In genomic region chr18:35162995-35163394, GRCh38 we compare ENCODE assay signal across 17 cellular contexts.
A peak's percentile ranks its signal among the peaks of the same experiment; 100 is the strongest.
DNase-seq lines count a peak whose midpoint lies in the region; ATAC-seq, FAIRE-seq and TF ChIP-seq lines count a peak whose summit lies in the region.
"Had no signal": no experiment of that assay in that cellular context is flagged by ENCODE, and none has a peak within 500 bp of the region (broad histone marks: within the 10 kb centered on the region; RNA-seq: fewer than 3 reads in every experiment).

No MANE protein-coding gene starts in this region.

- H2AFZ ChIP-seq in K562 (ENCODE audit: low read depth, low read length), result no peak overlapping the region

- POLR2A ChIA-PET in K562 (lab: Yijun Ruan, JAX), result interaction anchor here (1.2 kb wide), 1 partner anchor 8 kb away, joined by 4 read pairs; no protein-coding TSS in a partner anchor

- in situ Hi-C loops in K562 (cut with MboI), result no loop called here

- H3K4me2 ChIP-seq in K562 (ENCODE audit: insufficient read depth, low read length), result no peak overlapping the region

- no peak for TF ChIP-seq CTCF in K562 (IDR thresholded peaks at IDR 0.05 in 2 of 3, conservative IDR thresholded peaks at IDR 0.05 in 1 of 3; ENCODE audit: insufficient read depth in 2 of 3, low read depth in 1 of 3, low read length in 3 of 3)
- TF ChIP-seq CTCF in GM10266 (IDR thresholded peaks at IDR 0.05; ENCODE audit: control insufficient read depth, insufficient read depth, low read depth, missing control alignments), result no peak
- no peak for TF ChIP-seq CTCF in endothelial cell (IDR thresholded peaks at IDR 0.05; ENCODE audit: unreplicated experiment)

- H3K4me3 ChIP-seq in K562 (no peak overlapping the region), thymus (ENCODE audit: low read length) (no peak overlapping the region)
- H3K4me3 ChIP-seq: MG63 had no signal

- no peak for ATAC-seq in K562
- ATAC-seq: Panc1 had no signal

- 10% methylated on average over 1 of the region's 1 CpG for WGBS in K562 (ENCODE audit: insufficient coverage, low coverage, missing lambda C conversion rate)
- 98% methylated on average over 1 of the region's 1 CpG for WGBS in thymus

- H3K4me3 Mint-ChIP-seq in endothelial cell (ENCODE audit: unreplicated experiment), result no peak overlapping the region
- H3K4me3 Mint-ChIP-seq: CD14-positive monocyte had no signal

- no peak for TF ChIP-seq RAD21 in K562 (CRISPR knock-in tag; conservative IDR thresholded peaks at IDR 0.05 in 1 of 2, IDR thresholded peaks at IDR 0.05 in 1 of 2)

- no peaks in the 10 kb centered on the region for H3K36me3 Mint-ChIP-seq in endothelial cell (ENCODE audit: low read depth, unreplicated experiment)
- H3K36me3 Mint-ChIP-seq: CD14-positive monocyte had no signal

- CTCF ChIA-PET in K562 (lab: Yijun Ruan, JAX; ENCODE audit: low intra/inter-chr PET ratio), result no interaction called here

- H3K4me1 Mint-ChIP-seq in endothelial cell (ENCODE audit: unreplicated experiment), result no peaks in the 10 kb centered on the region

- no peak overlapping the region for H3K9ac ChIP-seq in K562 (ENCODE audit: insufficient read depth in 1 of 2, low read depth in 2 of 2, low read length in 2 of 2)

- H3K36me3 ChIP-seq in K562 (ENCODE audit: control insufficient read depth, insufficient read depth, low read length) (no peaks in the 10 kb centered on the region), thymus (ENCODE audit: control insufficient read depth, insufficient read depth) (no peaks in the 10 kb centered on the region)
- H3K36me3 ChIP-seq: MG63 had no signal

- intact Hi-C loops in K562 (cut with micrococcal nuclease), result loop anchor here (10.0 kb wide), 1 partner anchor 298 kb away; no protein-coding TSS in a partner anchor

- H3K27ac ChIP-seq in K562 (ENCODE audit: extremely low read depth, low read depth, low read length) (no peak overlapping the region), thymus (ENCODE audit: low read depth) (peak overlapping the region; percentile 9)

- H3K4me1 ChIP-seq in K562 (replicated peaks in 1 of 2; ENCODE audit: control insufficient read depth in 2 of 2, insufficient read depth in 2 of 2, low read length in 2 of 2) (no peaks in the 10 kb centered on the region; a peak in 1 of 5 replicates), thymus (ENCODE audit: control insufficient read depth, insufficient read depth, low read length) (peaks cover 6% of the 10 kb centered on the region)

- TF ChIP-seq EP300 in K562 (IDR thresholded peaks at IDR 0.05; ENCODE audit: low read length), result no peak

- BruUV-seq in K562 (replicated peaks; lab: Mats Ljungman, UMichigan), result no TSS peak

- no peaks in the 10 kb centered on the region for H3K79me2 ChIP-seq in K562 (ENCODE audit: control insufficient read depth, insufficient read depth, low read length)

- H3K27me3 ChIP-seq in K562 (ENCODE audit: control insufficient read depth in 2 of 2, insufficient read depth in 2 of 2, low read length in 2 of 2) (peaks cover 4 to 5% of the 10 kb centered on the region in 2 experiments; a peak in 3 of 5 replicates), thymus (ENCODE audit: control insufficient read depth, insufficient read depth) (no peaks in the 10 kb centered on the region)
- H3K27me3 ChIP-seq: MG63 had no signal

- FAIRE-seq in K562 (lab: Jason Lieb, UNC), result no peak
- FAIRE-seq: GM19239, H54 had no signal

- H3K9me1 ChIP-seq in K562 (ENCODE audit: control insufficient read depth, insufficient read depth, low read length), result no peaks in the 10 kb centered on the region

- no peak overlapping the region for H3K27ac Mint-ChIP-seq in endothelial cell (ENCODE audit: unreplicated experiment)

- H4K20me1 ChIP-seq in K562 (replicated peaks; ENCODE audit: control insufficient read depth, insufficient read depth, low read length), result no peaks in the 10 kb centered on the region

- TF ChIP-seq POLR2A in K562 (conservative IDR thresholded peaks at IDR 0.05), result no peak

- DNase-seq in HCEC 1CT (peak; percentile 7), K562 (ENCODE audit: extremely low read depth in 1 of 4, low spot score in 3 of 4) (no peak), kidney glomerular epithelial cell (lab: John Stamatoyannopoulos, UW) (peak; percentile 27), GM10266 (ENCODE audit: extremely low spot score) (no peak), endothelial cell (ENCODE audit: low spot score) (no peak), NCI-H774 (lab: John Stamatoyannopoulos, UW) (no peak)
- DNase-seq: AML-193, COR-L47, MG63, NCI-H1092 treated with DMSO at 0.1 percent for 48 hours, NCI-H2081 treated with DMSO at 0.1 percent for 48 hours, NCI-H510A treated with DMSO at 0.1 percent for 48 hours had no signal

- H3K9me3 Mint-ChIP-seq in endothelial cell (ENCODE audit: unreplicated experiment), result no peaks in the 10 kb centered on the region
- H3K9me3 Mint-ChIP-seq: CD14-positive monocyte had no signal

- no peaks in the 10 kb centered on the region for H3K27me3 Mint-ChIP-seq in endothelial cell (ENCODE audit: unreplicated experiment)

- H3K9me3 ChIP-seq in K562 (replicated peaks; ENCODE audit: control insufficient read depth, insufficient read depth, low read depth, low read length) (no peaks in the 10 kb centered on the region), thymus (ENCODE audit: control insufficient read depth) (no peaks in the 10 kb centered on the region)
- H3K9me3 ChIP-seq: MG63 had no signal

TF ChIP-seq in K562, 482 proteins besides CTCF, POLR2A, EP300 and RAD21:
- no peak for TF ChIP-seq KHSRP (IDR thresholded peaks at IDR 0.05)
- peak; percentile 78 for TF ChIP-seq C11orf30 (IDR thresholded peaks at IDR 0.05; ENCODE audit: low read depth)
- no peak for TF ChIP-seq FOXJ3 (CRISPR knock-in tag; IDR thresholded peaks at IDR 0.05)
- no peak for TF ChIP-seq NCOA2 (IDR thresholded peaks at IDR 0.05; ENCODE audit: partially characterized antibody in 2 of 2)
- TF ChIP-seq MAFF (IDR thresholded peaks at IDR 0.05; ENCODE audit: low read length), result peak; percentile 77
- TF ChIP-seq EP400 (IDR thresholded peaks at IDR 0.05), result no peak
- peak; percentile 88 for TF ChIP-seq ZNF316 (IDR thresholded peaks at IDR 0.05)
- TF ChIP-seq KLF13 (tag; IDR thresholded peaks at IDR 0.05; ENCODE audit: borderline replicate concordance, low read depth), result no peak
- no peak for TF ChIP-seq ZFP30 (CRISPR knock-in tag; IDR thresholded peaks at IDR 0.05; ENCODE audit: borderline replicate concordance)
- TF ChIP-seq MAFK (IDR thresholded peaks at IDR 0.05; ENCODE audit: low read length), result peak; percentile 68
- TF ChIP-seq TBP (optimal IDR thresholded peaks at IDR 0.05; ENCODE audit: low read depth, low read length), result no peak
- no peak for TF ChIP-seq CBX1 (IDR thresholded peaks at IDR 0.05; ENCODE audit: low read depth)
- TF ChIP-seq ATF3 (IDR thresholded peaks at IDR 0.05), result peak; percentile 41; the same call in 1 of the 2 replicates
- TF ChIP-seq ATF3 (CRISPR knock-in tag; conservative IDR thresholded peaks at IDR 0.05), result no peak
- TF ChIP-seq MAFG (tag; conservative IDR thresholded peaks at IDR 0.05), result peak; percentile 78
- TF ChIP-seq E2F8 (IDR thresholded peaks at IDR 0.05; ENCODE audit: low read depth, partially characterized antibody), result no peak
- TF ChIP-seq DLX4 (CRISPR knock-in tag; IDR thresholded peaks at IDR 0.05), result no peak
TF ChIP-seq in K562: peak in this region for 6.

Comparison
In these comparisons a context has a peak if more than half of its experiments do, and no peak if none do; other contexts are left out.
1. DNase-seq: peak in HCEC 1CT (single experiment) and kidney glomerular epithelial cell (single experiment); none in K562 (0 of 4), GM10266 (single experiment), endothelial cell (single experiment) and NCI-H774 (single experiment).